In genomic region chr18:7038330-7038846, GRCh38 we compare ENCODE assay signal across 1 cellular context.
A peak's percentile ranks its signal among the peaks of the same experiment; 100 is the strongest.
TF ChIP-seq lines count a peak whose summit lies in the region.

No MANE protein-coding gene starts in this region.

TF ChIP-seq in K562, 482 proteins besides CTCF, POLR2A, EP300 and RAD21 (continued from another document and continues in another):
- TF ChIP-seq, protein P1, sequence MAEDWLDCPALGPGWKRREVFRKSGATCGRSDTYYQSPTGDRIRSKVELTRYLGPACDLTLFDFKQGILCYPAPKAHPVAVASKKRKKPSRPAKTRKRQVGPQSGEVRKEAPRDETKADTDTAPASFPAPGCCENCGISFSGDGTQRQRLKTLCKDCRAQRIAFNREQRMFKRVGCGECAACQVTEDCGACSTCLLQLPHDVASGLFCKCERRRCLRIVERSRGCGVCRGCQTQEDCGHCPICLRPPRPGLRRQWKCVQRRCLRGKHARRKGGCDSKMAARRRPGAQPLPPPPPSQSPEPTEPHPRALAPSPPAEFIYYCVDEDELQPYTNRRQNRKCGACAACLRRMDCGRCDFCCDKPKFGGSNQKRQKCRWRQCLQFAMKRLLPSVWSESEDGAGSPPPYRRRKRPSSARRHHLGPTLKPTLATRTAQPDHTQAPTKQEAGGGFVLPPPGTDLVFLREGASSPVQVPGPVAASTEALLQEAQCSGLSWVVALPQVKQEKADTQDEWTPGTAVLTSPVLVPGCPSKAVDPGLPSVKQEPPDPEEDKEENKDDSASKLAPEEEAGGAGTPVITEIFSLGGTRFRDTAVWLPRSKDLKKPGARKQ (CRISPR knock-in tag; IDR thresholded peaks at IDR 0.05): no peak
- TF ChIP-seq MYC (IDR thresholded peaks at IDR 0.05; ENCODE audit: low read depth, low read length): peak; percentile 69; the same call in 1 of the 2 replicates
- no peak for TF ChIP-seq MYC (CRISPR knock-in tag; IDR thresholded peaks at IDR 0.05; ENCODE audit: borderline replicate concordance, low read depth)
- TF ChIP-seq HCFC1 (IDR thresholded peaks at IDR 0.05; ENCODE audit: low read depth, low read length): no peak
- TF ChIP-seq ZNF277 (CRISPR knock-in tag; IDR thresholded peaks at IDR 0.05; ENCODE audit: borderline replicate concordance): no peak
- TF ChIP-seq ESRRB (CRISPR knock-in tag; IDR thresholded peaks at IDR 0.05; ENCODE audit: borderline replicate concordance): no peak
- TF ChIP-seq BCLAF1 (IDR thresholded peaks at IDR 0.05; ENCODE audit: borderline replicate concordance in 1 of 2, control insufficient read depth in 1 of 2, low read depth in 2 of 2, low read length in 1 of 2): no peak
- TF ChIP-seq RFX7 (CRISPR knock-in tag; IDR thresholded peaks at IDR 0.05): no peak
- no peak for TF ChIP-seq TOE1 (IDR thresholded peaks at IDR 0.05; ENCODE audit: borderline replicate concordance)
- TF ChIP-seq TOE1 (CRISPR knock-in tag; IDR thresholded peaks at IDR 0.05; ENCODE audit: borderline replicate concordance, low read depth): no peak
- no peak for TF ChIP-seq POLR2AphosphoS5 (IDR thresholded peaks at IDR 0.05; ENCODE audit: control insufficient read depth, insufficient read depth, low read depth, low read length)
- TF ChIP-seq HMGN3 (IDR thresholded peaks at IDR 0.05; ENCODE audit: borderline replicate concordance, extremely low read depth, insufficient read length, low read depth, low read length): peak; percentile 21
- TF ChIP-seq MIER1 (IDR thresholded peaks at IDR 0.05; ENCODE audit: low read depth): no peak
- no peak for TF ChIP-seq ZFP1 (CRISPR knock-in tag; IDR thresholded peaks at IDR 0.05)
- TF ChIP-seq, protein P2, sequence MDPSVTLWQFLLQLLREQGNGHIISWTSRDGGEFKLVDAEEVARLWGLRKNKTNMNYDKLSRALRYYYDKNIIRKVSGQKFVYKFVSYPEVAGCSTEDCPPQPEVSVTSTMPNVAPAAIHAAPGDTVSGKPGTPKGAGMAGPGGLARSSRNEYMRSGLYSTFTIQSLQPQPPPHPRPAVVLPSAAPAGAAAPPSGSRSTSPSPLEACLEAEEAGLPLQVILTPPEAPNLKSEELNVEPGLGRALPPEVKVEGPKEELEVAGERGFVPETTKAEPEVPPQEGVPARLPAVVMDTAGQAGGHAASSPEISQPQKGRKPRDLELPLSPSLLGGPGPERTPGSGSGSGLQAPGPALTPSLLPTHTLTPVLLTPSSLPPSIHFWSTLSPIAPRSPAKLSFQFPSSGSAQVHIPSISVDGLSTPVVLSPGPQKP (CRISPR knock-in tag; IDR thresholded peaks at IDR 0.05): no peak
- 0 out of 2 replicates have a peak, but pooled peaks have one; percentile 47 for TF ChIP-seq MITF (IDR thresholded peaks at IDR 0.05)
- no peak for TF ChIP-seq ARID3B (CRISPR knock-in tag; IDR thresholded peaks at IDR 0.05; ENCODE audit: borderline replicate concordance)
- no peak for TF ChIP-seq ZNF695 (CRISPR knock-in tag; IDR thresholded peaks at IDR 0.05)
- no peak for TF ChIP-seq POLR2B (IDR thresholded peaks at IDR 0.05; ENCODE audit: low read depth, partially characterized antibody)
- no peak for TF ChIP-seq SP2 (IDR thresholded peaks at IDR 0.05; ENCODE audit: extremely low read depth, low read depth, low read length, poor library complexity, severe bottlenecking)
- TF ChIP-seq HOXB6 (CRISPR knock-in tag; IDR thresholded peaks at IDR 0.05; ENCODE audit: borderline replicate concordance): no peak
- TF ChIP-seq ARID1B (IDR thresholded peaks at IDR 0.05): no peak
- TF ChIP-seq SMC3 (conservative IDR thresholded peaks at IDR 0.05; ENCODE audit: insufficient read depth, low read depth, low read length): peak; percentile 83
- TF ChIP-seq NFYB (IDR thresholded peaks at IDR 0.05; ENCODE audit: extremely low read depth, insufficient read length): no peak
- TF ChIP-seq RBM14 (IDR thresholded peaks at IDR 0.05; ENCODE audit: borderline replicate concordance, insufficient read depth, low read depth, low read length): no peak
- TF ChIP-seq ZNF696 (CRISPR knock-in tag; conservative IDR thresholded peaks at IDR 0.05): no peak
- TF ChIP-seq KLF16 (IDR thresholded peaks at IDR 0.05): peak; percentile 36; the same call in 1 of the 2 replicates
- TF ChIP-seq, protein P3, sequence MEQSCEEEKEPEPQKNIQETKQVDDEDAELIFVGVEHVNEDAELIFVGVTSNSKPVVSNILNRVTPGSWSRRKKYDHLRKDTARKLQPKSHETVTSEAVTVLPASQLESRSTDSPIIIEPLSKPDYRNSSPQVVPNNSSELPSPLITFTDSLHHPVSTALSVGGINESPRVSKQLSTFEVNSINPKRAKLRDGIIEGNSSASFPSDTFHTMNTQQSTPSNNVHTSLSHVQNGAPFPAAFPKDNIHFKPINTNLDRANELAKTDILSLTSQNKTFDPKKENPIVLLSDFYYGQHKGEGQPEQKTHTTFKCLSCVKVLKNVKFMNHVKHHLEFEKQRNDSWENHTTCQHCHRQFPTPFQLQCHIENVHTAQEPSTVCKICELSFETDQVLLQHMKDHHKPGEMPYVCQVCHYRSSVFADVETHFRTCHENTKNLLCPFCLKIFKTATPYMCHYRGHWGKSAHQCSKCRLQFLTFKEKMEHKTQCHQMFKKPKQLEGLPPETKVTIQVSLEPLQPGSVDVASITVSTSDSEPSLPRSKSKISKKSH (CRISPR knock-in tag; IDR thresholded peaks at IDR 0.05): no peak
- TF ChIP-seq ZFP36 (IDR thresholded peaks at IDR 0.05; ENCODE audit: low read depth, low read length, partially characterized antibody): no peak
- TF ChIP-seq TARDBP (IDR thresholded peaks at IDR 0.05): no peak
- no peak for TF ChIP-seq ZNF324 (CRISPR knock-in tag; IDR thresholded peaks at IDR 0.05)
- TF ChIP-seq RB1 (IDR thresholded peaks at IDR 0.05; ENCODE audit: low read depth): 0 out of 2 replicates have a peak, but pooled peaks have one; percentile 19
- TF ChIP-seq, protein P4, sequence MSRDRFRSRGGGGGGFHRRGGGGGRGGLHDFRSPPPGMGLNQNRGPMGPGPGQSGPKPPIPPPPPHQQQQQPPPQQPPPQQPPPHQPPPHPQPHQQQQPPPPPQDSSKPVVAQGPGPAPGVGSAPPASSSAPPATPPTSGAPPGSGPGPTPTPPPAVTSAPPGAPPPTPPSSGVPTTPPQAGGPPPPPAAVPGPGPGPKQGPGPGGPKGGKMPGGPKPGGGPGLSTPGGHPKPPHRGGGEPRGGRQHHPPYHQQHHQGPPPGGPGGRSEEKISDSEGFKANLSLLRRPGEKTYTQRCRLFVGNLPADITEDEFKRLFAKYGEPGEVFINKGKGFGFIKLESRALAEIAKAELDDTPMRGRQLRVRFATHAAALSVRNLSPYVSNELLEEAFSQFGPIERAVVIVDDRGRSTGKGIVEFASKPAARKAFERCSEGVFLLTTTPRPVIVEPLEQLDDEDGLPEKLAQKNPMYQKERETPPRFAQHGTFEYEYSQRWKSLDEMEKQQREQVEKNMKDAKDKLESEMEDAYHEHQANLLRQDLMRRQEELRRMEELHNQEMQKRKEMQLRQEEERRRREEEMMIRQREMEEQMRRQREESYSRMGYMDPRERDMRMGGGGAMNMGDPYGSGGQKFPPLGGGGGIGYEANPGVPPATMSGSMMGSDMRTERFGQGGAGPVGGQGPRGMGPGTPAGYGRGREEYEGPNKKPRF (IDR thresholded peaks at IDR 0.05; ENCODE audit: low read depth, low read length): no peak
- no peak for TF ChIP-seq COPS2 (conservative IDR thresholded peaks at IDR 0.05)
- TF ChIP-seq, protein P5, sequence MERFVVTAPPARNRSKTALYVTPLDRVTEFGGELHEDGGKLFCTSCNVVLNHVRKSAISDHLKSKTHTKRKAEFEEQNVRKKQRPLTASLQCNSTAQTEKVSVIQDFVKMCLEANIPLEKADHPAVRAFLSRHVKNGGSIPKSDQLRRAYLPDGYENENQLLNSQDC (CRISPR knock-in tag; IDR thresholded peaks at IDR 0.05): no peak
- no peak for TF ChIP-seq SREBF1 (IDR thresholded peaks at IDR 0.05; ENCODE audit: borderline replicate concordance, low read depth, low read length)
- TF ChIP-seq, protein P6, sequence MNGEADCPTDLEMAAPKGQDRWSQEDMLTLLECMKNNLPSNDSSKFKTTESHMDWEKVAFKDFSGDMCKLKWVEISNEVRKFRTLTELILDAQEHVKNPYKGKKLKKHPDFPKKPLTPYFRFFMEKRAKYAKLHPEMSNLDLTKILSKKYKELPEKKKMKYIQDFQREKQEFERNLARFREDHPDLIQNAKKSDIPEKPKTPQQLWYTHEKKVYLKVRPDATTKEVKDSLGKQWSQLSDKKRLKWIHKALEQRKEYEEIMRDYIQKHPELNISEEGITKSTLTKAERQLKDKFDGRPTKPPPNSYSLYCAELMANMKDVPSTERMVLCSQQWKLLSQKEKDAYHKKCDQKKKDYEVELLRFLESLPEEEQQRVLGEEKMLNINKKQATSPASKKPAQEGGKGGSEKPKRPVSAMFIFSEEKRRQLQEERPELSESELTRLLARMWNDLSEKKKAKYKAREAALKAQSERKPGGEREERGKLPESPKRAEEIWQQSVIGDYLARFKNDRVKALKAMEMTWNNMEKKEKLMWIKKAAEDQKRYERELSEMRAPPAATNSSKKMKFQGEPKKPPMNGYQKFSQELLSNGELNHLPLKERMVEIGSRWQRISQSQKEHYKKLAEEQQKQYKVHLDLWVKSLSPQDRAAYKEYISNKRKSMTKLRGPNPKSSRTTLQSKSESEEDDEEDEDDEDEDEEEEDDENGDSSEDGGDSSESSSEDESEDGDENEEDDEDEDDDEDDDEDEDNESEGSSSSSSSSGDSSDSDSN (IDR thresholded peaks at IDR 0.05; ENCODE audit: borderline replicate concordance in 1 of 2, low read depth in 2 of 2, low read length in 2 of 2): no peak
- peak; percentile 61 for TF ChIP-seq GABPA (tag; conservative IDR thresholded peaks at IDR 0.05; ENCODE audit: low read depth)
- no peak for TF ChIP-seq HINFP (tag; conservative IDR thresholded peaks at IDR 0.05; ENCODE audit: low read depth)
- TF ChIP-seq SRSF9 (IDR thresholded peaks at IDR 0.05; ENCODE audit: borderline replicate concordance, low read depth, low read length): no peak
- TF ChIP-seq ERF (CRISPR knock-in tag; IDR thresholded peaks at IDR 0.05): no peak
- TF ChIP-seq ZZZ3 (IDR thresholded peaks at IDR 0.05): no peak
- no peak for TF ChIP-seq ZNF133 (CRISPR knock-in tag; IDR thresholded peaks at IDR 0.05)
- peak; percentile 85 for TF ChIP-seq USF2 (CRISPR knock-in tag; IDR thresholded peaks at IDR 0.05)
